Comparison of ENCODE assay signal across 1 cellular context in the genomic region with DNA sequence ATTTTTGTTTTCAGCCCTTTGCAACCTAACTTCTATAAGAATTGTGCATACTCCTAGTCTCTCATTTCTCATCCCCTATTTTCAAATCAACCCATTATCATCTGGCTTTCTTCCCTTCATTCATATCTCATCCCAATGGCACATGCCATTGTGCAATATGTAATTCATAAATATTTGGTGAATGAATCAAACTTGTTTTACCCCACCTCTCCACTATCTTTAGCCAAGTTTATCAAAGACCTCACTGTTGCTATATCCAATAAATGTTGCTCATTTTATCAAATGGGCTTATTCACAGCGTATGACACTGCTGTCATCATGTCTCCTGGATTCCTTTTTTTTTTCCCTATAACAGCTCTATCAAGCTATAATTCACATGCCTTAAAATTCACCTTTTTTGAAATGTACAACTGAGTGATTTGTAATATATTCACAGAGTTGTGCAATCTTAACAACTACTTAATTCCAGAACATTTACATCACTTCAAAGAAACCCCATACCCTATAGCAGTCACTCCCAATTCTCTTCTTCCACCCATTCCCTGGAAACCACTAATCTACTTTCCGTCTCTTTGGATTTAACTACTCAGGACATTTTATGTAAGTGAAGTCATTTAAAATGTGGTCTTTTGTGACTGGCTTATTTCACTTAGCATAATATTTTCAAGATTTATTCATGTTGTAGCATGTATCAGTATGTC.
TF ChIP-seq lines count a peak whose summit lies in the region.

No MANE protein-coding gene starts in this region.

TF ChIP-seq in SK-N-SH treated with all-trans-retinoic acid at 6 μM for 48 hours, 23 proteins besides CTCF, POLR2A, EP300 and RAD21 (continued from another document):
- TF ChIP-seq, protein P1, sequence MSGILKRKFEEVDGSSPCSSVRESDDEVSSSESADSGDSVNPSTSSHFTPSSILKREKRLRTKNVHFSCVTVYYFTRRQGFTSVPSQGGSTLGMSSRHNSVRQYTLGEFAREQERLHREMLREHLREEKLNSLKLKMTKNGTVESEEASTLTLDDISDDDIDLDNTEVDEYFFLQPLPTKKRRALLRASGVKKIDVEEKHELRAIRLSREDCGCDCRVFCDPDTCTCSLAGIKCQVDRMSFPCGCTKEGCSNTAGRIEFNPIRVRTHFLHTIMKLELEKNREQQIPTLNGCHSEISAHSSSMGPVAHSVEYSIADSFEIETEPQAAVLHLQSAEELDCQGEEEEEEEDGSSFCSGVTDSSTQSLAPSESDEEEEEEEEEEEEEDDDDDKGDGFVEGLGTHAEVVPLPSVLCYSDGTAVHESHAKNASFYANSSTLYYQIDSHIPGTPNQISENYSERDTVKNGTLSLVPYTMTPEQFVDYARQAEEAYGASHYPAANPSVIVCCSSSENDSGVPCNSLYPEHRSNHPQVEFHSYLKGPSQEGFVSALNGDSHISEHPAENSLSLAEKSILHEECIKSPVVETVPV (CRISPR knock-in tag; IDR thresholded peaks at IDR 0.05), result 0 out of 2 replicates have a peak, but pooled peaks have one; percentile 37
- TF ChIP-seq ESRRG (CRISPR knock-in tag; IDR thresholded peaks at IDR 0.05) (no peak), PPARA (CRISPR knock-in tag; IDR thresholded peaks at IDR 0.05; ENCODE audit: borderline replicate concordance) (no peak), ZNF70 (CRISPR knock-in tag; IDR thresholded peaks at IDR 0.05) (no peak), OSR1 (CRISPR knock-in tag; IDR thresholded peaks at IDR 0.05) (no peak), ZNF8 (CRISPR knock-in tag; IDR thresholded peaks at IDR 0.05) (no peak), ZFP30 (CRISPR knock-in tag; IDR thresholded peaks at IDR 0.05) (no peak), TOX (CRISPR knock-in tag; IDR thresholded peaks at IDR 0.05; ENCODE audit: borderline replicate concordance) (0 out of 2 replicates have a peak, but pooled peaks have one; percentile 20), PATZ1 (CRISPR knock-in tag; IDR thresholded peaks at IDR 0.05; ENCODE audit: borderline replicate concordance) (no peak), CREB5 (CRISPR knock-in tag; IDR thresholded peaks at IDR 0.05; ENCODE audit: low read depth) (peak; percentile 91), ARNTL (CRISPR knock-in tag; IDR thresholded peaks at IDR 0.05; ENCODE audit: borderline replicate concordance, low read depth) (no peak), ZFP3 (CRISPR knock-in tag; IDR thresholded peaks at IDR 0.05) (peak; percentile 60; the same call in 1 of the 2 replicates), CSDC2 (CRISPR knock-in tag; IDR thresholded peaks at IDR 0.05) (0 out of 2 replicates have a peak, but pooled peaks have one; percentile 49), RARB (CRISPR knock-in tag; IDR thresholded peaks at IDR 0.05) (no peak), ISL1 (CRISPR knock-in tag; IDR thresholded peaks at IDR 0.05) (peak; percentile 86), TCF4 (CRISPR knock-in tag; IDR thresholded peaks at IDR 0.05; ENCODE audit: borderline replicate concordance) (no peak), ZNF565 (CRISPR knock-in tag; conservative IDR thresholded peaks at IDR 0.05; ENCODE audit: low read depth) (no peak), GLIS3 (CRISPR knock-in tag; IDR thresholded peaks at IDR 0.05) (no peak), BACH2 (CRISPR knock-in tag; IDR thresholded peaks at IDR 0.05; ENCODE audit: borderline replicate concordance) (no peak), SNAI2 (CRISPR knock-in tag; IDR thresholded peaks at IDR 0.05) (no peak), ZC3H10 (CRISPR knock-in tag; IDR thresholded peaks at IDR 0.05) (no peak)
